14 cellular contexts compared by ENCODE assay signal in genomic region chr11:122229611-122230386, GRCh38.
A peak's percentile ranks its signal among the peaks of the same experiment; 100 is the strongest.
DNase-seq lines count a peak whose midpoint lies in the region; ATAC-seq, FAIRE-seq and TF ChIP-seq lines count a peak whose summit lies in the region.
"Had no signal": no experiment of that assay in that cellular context is flagged by ENCODE, and none has a peak within 500 bp of the region (broad histone marks: within the 10 kb centered on the region; RNA-seq: fewer than 3 reads in every experiment).

No MANE protein-coding gene starts in this region.

- H3K36me3 Mint-ChIP-seq in astrocyte (ENCODE audit: low read depth, unreplicated experiment): no peaks in the 10 kb centered on the region
- H3K36me3 Mint-ChIP-seq: activated naive CD8-positive, alpha-beta T cell treated with anti-CD3 and anti-CD28 coated beads for 36 hours had no signal

- no peaks in the 10 kb centered on the region for H3K79me2 ChIP-seq in astrocyte (ENCODE audit: insufficient read depth, low read length)

- DNase-seq in astrocyte (ENCODE audit: low read depth): peak; percentile 44
- DNase-seq in iPS-NIHi11 (ENCODE audit: low spot score): peak; percentile 63
- no peak for DNase-seq in DMS 273 (lab: John Stamatoyannopoulos, UW; ENCODE audit: unreplicated experiment)
- DNase-seq in pancreas: no peak
- DNase-seq: activated CD8-positive, alpha-beta T cell treated with anti-CD3 and anti-CD28 coated beads, Interleukin-2, amount 10 ng/mL, durations not matched to agents 7 days and 5 days; activated naive CD8-positive, alpha-beta T cell treated with anti-CD3 and anti-CD28 coated beads for 36 hours; COR-L47; Kasumi-1; NCI-H526 treated with DMSO at 0.1 percent for 48 hours had no signal

- H3K9ac ChIP-seq in HUES48 (ENCODE audit: low read depth, low read length) (no peak overlapping the region), astrocyte (ENCODE audit: low read length) (peak overlapping the region; percentile 50), skeletal muscle satellite cell (ENCODE audit: low read depth, low read length) (no peak overlapping the region)

- H2AFZ ChIP-seq in astrocyte (ENCODE audit: low read depth, low read length): peak overlapping the region; percentile 79

- no peaks in the 10 kb centered on the region for H3K27me3 Mint-ChIP-seq in astrocyte (ENCODE audit: low read depth, unreplicated experiment)

- H3K4me2 ChIP-seq in astrocyte (ENCODE audit: low read length) (peak overlapping the region; percentile 75), skeletal muscle satellite cell (ENCODE audit: low read length) (peak overlapping the region; percentile 9)

- FAIRE-seq in astrocyte (lab: Jason Lieb, UNC) (no peak), pancreas (lab: Jason Lieb, UNC) (no peak)

- no peaks in the 10 kb centered on the region for H3K9me3 ChIP-seq in HUES48 (ENCODE audit: control insufficient read depth, insufficient read depth, low read length)
- no peaks in the 10 kb centered on the region for H3K9me3 ChIP-seq in astrocyte (ENCODE audit: insufficient read depth, low read depth, low read length)
- H3K9me3 ChIP-seq in skeletal muscle satellite cell (replicated peaks; ENCODE audit: low read length): no peaks in the 10 kb centered on the region
- H3K9me3 ChIP-seq in pancreas: no peaks in the 10 kb centered on the region

- WGBS in pancreas, 2 donors: 64 to 65% methylated on average over 22 of the region's 22 CpGs

- intact Hi-C loops in pancreas (cut with DNase I): no loop called here

- H3K4me1 Mint-ChIP-seq in astrocyte (ENCODE audit: low read depth, unreplicated experiment): peaks cover 5% of the 10 kb centered on the region
- H3K4me1 Mint-ChIP-seq: activated naive CD8-positive, alpha-beta T cell treated with anti-CD3 and anti-CD28 coated beads for 36 hours had no signal

- H3K36me3 ChIP-seq in HUES48 (ENCODE audit: control insufficient read depth, insufficient read depth, low read length) (no peaks in the 10 kb centered on the region), astrocyte (ENCODE audit: insufficient read depth, low read length) (no peaks in the 10 kb centered on the region), skeletal muscle satellite cell (ENCODE audit: insufficient read depth, low read length) (no peaks in the 10 kb centered on the region), pancreas (no peaks in the 10 kb centered on the region)

- no peaks in the 10 kb centered on the region for H3K27me3 ChIP-seq in HUES48 (ENCODE audit: control insufficient read depth, insufficient read depth, low read length)
- no peaks in the 10 kb centered on the region for H3K27me3 ChIP-seq in astrocyte (ENCODE audit: insufficient read depth, low read length)
- peaks cover 16% of the 10 kb centered on the region for H3K27me3 ChIP-seq in skeletal muscle satellite cell (ENCODE audit: control insufficient read depth, insufficient read depth, low read length)
- H3K27me3 ChIP-seq in pancreas: no peaks in the 10 kb centered on the region

- ATAC-seq in HG03039 (IDR thresholded peaks at IDR 0.05; ENCODE audit: unreplicated experiment) (no peak), HG02852 (IDR thresholded peaks at IDR 0.05; ENCODE audit: unreplicated experiment) (no peak), pancreas (no peak)
- ATAC-seq: activated CD8-positive, alpha-beta T cell treated with anti-CD3 and anti-CD28 coated beads, Interleukin-2, amount 10 ng/mL, durations not matched to agents 7 days and 5 days; left lobe of liver had no signal

- H3K9me3 Mint-ChIP-seq in astrocyte (ENCODE audit: unreplicated experiment): no peaks in the 10 kb centered on the region
- H3K9me3 Mint-ChIP-seq: activated naive CD8-positive, alpha-beta T cell treated with anti-CD3 and anti-CD28 coated beads for 36 hours had no signal

- peaks cover 14% of the 10 kb centered on the region for H3K4me1 ChIP-seq in HUES48 (ENCODE audit: control insufficient read depth, insufficient read depth, low read length)
- peaks cover 14% of the 10 kb centered on the region for H3K4me1 ChIP-seq in astrocyte (ENCODE audit: insufficient read depth, low read length)
- peaks cover 15% of the 10 kb centered on the region for H3K4me1 ChIP-seq in skeletal muscle satellite cell (ENCODE audit: control insufficient read depth, insufficient read depth, low read length)
- no peaks in the 10 kb centered on the region for H3K4me1 ChIP-seq in pancreas

- no peak overlapping the region for H3K27ac Mint-ChIP-seq in astrocyte (ENCODE audit: unreplicated experiment)
- H3K27ac Mint-ChIP-seq: activated CD8-positive, alpha-beta T cell treated with anti-CD3 and anti-CD28 coated beads, Interleukin-2, amount 10 ng/mL, durations not matched to agents 7 days and 5 days; activated naive CD8-positive, alpha-beta T cell treated with anti-CD3 and anti-CD28 coated beads for 36 hours had no signal

- no peak overlapping the region for H3K4me3 Mint-ChIP-seq in astrocyte (ENCODE audit: unreplicated experiment)
- H3K4me3 Mint-ChIP-seq: activated CD8-positive, alpha-beta T cell treated with anti-CD3 and anti-CD28 coated beads, Interleukin-2, amount 10 ng/mL, durations not matched to agents 7 days and 5 days; activated naive CD8-positive, alpha-beta T cell treated with anti-CD3 and anti-CD28 coated beads for 36 hours had no signal

- no peaks in the 10 kb centered on the region for H4K20me1 ChIP-seq in astrocyte (ENCODE audit: insufficient read depth, low read length)

- H3K27ac ChIP-seq in HUES48 (ENCODE audit: low read depth, low read length) (peak overlapping the region; percentile 67), astrocyte (ENCODE audit: low read depth, low read length) (peak overlapping the region; percentile 3), pancreas (no peak overlapping the region)

- TF ChIP-seq CTCF in astrocyte (IDR thresholded peaks at IDR 0.05; ENCODE audit: insufficient read depth, low read depth, low read length) (no peak), pancreas (IDR thresholded peaks at IDR 0.05) (no peak)

- H3K4me3 ChIP-seq in HUES48 (ENCODE audit: low read depth, low read length) (no peak overlapping the region), astrocyte (ENCODE audit: insufficient read depth, low read depth, low read length) (no peak overlapping the region), skeletal muscle satellite cell (ENCODE audit: low read length) (peak overlapping the region; percentile 5), pancreas (no peak overlapping the region)

Comparison
In these comparisons a context has a peak if more than half of its experiments do, and no peak if none do; other contexts are left out.
1. H3K27ac ChIP-seq: peak in HUES48 (single experiment) and astrocyte (single experiment); none in pancreas (0 of 4).
2. DNase-seq: peak in astrocyte (single experiment) and iPS-NIHi11 (single experiment); none in DMS 273 (single experiment) and pancreas (0 of 6).